In genomic region chr9:5918460-5918859, GRCh38 we compare ENCODE assay signal across 8 cellular contexts. TPM values are rescaled to one million over a fixed set of nuclear protein-coding genes. Genes with fewer than 3 reads are reported as not detected.
"Had no signal": no experiment of that assay in that cellular context is flagged by ENCODE, and none has a peak within 500 bp of the region (broad histone marks: within the 10 kb centered on the region; RNA-seq: fewer than 3 reads in every experiment).

No MANE protein-coding gene starts in this region.

- FAIRE-seq: G401.6, GM12891, GM12892, GM18507, GM19239 had no signal

- DNase-seq: GDM1, GF-D8 had no signal

RNA-seq across cellular contexts. Expression of gene MLANA, which starts 27.8 kb away (rescaled TPM):
- total RNA-seq: G401 had no signal
